Comparison of ENCODE assay signal across 35 cellular contexts in the genomic region with DNA sequence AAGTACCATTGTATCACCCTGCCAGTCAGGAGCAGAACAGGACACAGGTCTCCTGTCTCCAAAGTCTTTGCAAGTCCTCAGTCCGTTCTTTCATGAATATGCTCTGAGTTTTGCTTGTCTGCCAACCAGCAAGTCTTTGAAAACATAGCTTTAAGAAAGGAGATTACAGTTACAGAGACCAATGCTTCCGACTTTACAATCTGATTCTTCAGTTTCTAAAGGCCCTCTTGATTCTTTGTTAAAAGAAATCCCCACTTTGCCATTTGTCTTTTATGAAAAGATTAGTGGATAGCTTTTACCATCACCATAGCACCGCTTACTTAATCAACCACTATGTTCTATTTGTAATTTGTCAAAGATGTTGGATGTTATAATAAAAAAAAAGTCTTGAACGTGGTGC.
"Had no signal": no experiment of that assay in that cellular context is flagged by ENCODE, and none has a peak within 500 bp of the region (broad histone marks: within the 10 kb centered on the region; RNA-seq: fewer than 3 reads in every experiment).

No MANE protein-coding gene starts in this region.

- H3K36me3 Mint-ChIP-seq: activated CD4-positive, alpha-beta memory T cell treated with anti-CD3 and anti-CD28 coated beads for 36 hours; activated naive CD4-positive, alpha-beta T cell treated with anti-CD3 and anti-CD28 coated beads, Interleukin-2, amount 50 U/mL, for 72 hours; activated naive CD8-positive, alpha-beta T cell treated with anti-CD3 and anti-CD28 coated beads for 36 hours had no signal

- H3K27me3 Mint-ChIP-seq: activated B cell treated with CpG ODN at 0.5 μM for 24 hours; activated CD4-positive, alpha-beta memory T cell treated with anti-CD3 and anti-CD28 coated beads for 36 hours; activated CD4-positive, alpha-beta T cell treated with anti-CD3 and anti-CD28 coated beads, Interleukin-2, amount 10 ng/mL, durations not matched to agents 24 days and 14 days; activated CD8-positive, alpha-beta T cell treated with anti-CD3 and anti-CD28 coated beads for 36 hours; activated naive CD8-positive, alpha-beta T cell treated with anti-CD3 and anti-CD28 coated beads for 36 hours; activated T-helper 17 cell treated with anti-CD3 and anti-CD28 coated beads, Interleukin-2, amount 50 U/mL, for 72 hours; central memory CD8-positive, alpha-beta T cell had no signal

- H3K4me3 Mint-ChIP-seq: activated B cell treated with CpG ODN at 0.5 μM for 24 hours; activated CD4-positive, alpha-beta memory T cell treated with anti-CD3 and anti-CD28 coated beads for 36 hours; activated CD4-positive, alpha-beta T cell treated with anti-CD3 and anti-CD28 coated beads, Interleukin-2, amount 10 ng/mL, durations not matched to agents 24 days and 14 days; activated CD8-positive, alpha-beta T cell treated with anti-CD3 and anti-CD28 coated beads for 36 hours; activated naive CD4-positive, alpha-beta T cell treated with anti-CD3 and anti-CD28 coated beads for 36 hours; activated naive CD8-positive, alpha-beta T cell treated with anti-CD3 and anti-CD28 coated beads for 36 hours; activated T-cell treated with anti-CD3 and anti-CD28 coated beads, Interleukin-2, amount 50 U/mL, for 4 hours; activated T-cell treated with anti-CD3 and anti-CD28 coated beads, Interleukin-2, amount 50 U/mL, for 72 hours; activated T-helper 1 cell treated with anti-CD3 and anti-CD28 coated beads, Interleukin-12 subunit alpha, Interleukin-12 subunit beta, Interleukin-2, Interleukin-4 antibody, amounts not matched to agents 30 ng/mL and 10 ng/mL and 1 ng/mL, durations not matched to agents 14 hours and 24 hours and 36 hours; activated T-helper 17 cell treated with anti-CD3 and anti-CD28 coated beads, Interleukin-2, amount 50 U/mL, for 72 hours; central memory CD8-positive, alpha-beta T cell; T-helper 1 cell treated with Interleukin-12 subunit alpha and Interleukin-12 subunit beta and Interleukin-4 antibody, amounts not matched to agents 30 μg/mL and 1 μg/mL, for 36 hours; T-helper 2 cell treated with Interferon-gamma antibody and Interleukin-4, amounts not matched to agents 5 μg/mL and 100 μg/mL, for 36 hours had no signal

- H3K27me3 ChIP-seq: adrenal gland, body of pancreas, cardiac muscle cell had no signal

- H3K4me1 ChIP-seq: adrenal gland, body of pancreas had no signal

- H3K4me3 ChIP-seq: adrenal gland, body of pancreas, cardiac muscle cell had no signal

- H3K9me3 Mint-ChIP-seq: activated CD4-positive, alpha-beta T cell treated with anti-CD3 and anti-CD28 coated beads, Interleukin-2, amount 10 ng/mL, durations not matched to agents 24 days and 14 days; activated naive CD4-positive, alpha-beta T cell treated with anti-CD3 and anti-CD28 coated beads for 36 hours; activated naive CD8-positive, alpha-beta T cell treated with anti-CD3 and anti-CD28 coated beads for 36 hours; activated T-cell treated with anti-CD3 and anti-CD28 coated beads, Interleukin-2, amount 50 U/mL, for 4 hours had no signal

- H3K36me3 ChIP-seq: adrenal gland, cardiac muscle cell had no signal

- DNase-seq: activated B cell treated with CpG ODN at 0.5 μM for 24 hours; activated CD4-positive, alpha-beta memory T cell treated with anti-CD3 and anti-CD28 coated beads for 36 hours; activated CD4-positive, alpha-beta T cell treated with anti-CD3 and anti-CD28 coated beads for 4 hours; activated CD4-positive, alpha-beta T cell treated with anti-CD3 and anti-CD28 coated beads, Interleukin-2, amount 10 ng/mL, durations not matched to agents 24 days and 14 days; activated CD4-positive, alpha-beta T cell treated with anti-CD3 and anti-CD28 coated beads, Interleukin-2, amount 50 U/mL, for 1 hour; activated CD4-positive, alpha-beta T cell treated with anti-CD3 and anti-CD28 coated beads, Interleukin-2, amount 50 U/mL, for 4 hours; activated CD4-positive, CD25-positive, alpha-beta regulatory T cell treated with anti-CD3 and anti-CD28 coated beads, Interleukin-2, amount 50 U/mL, for 72 hours; activated CD8-positive, alpha-beta memory T cell treated with anti-CD3 and anti-CD28 coated beads, Interleukin-2, amount 50 U/mL, for 4 hours; activated CD8-positive, alpha-beta T cell treated with anti-CD3 and anti-CD28 coated beads for 36 hours; activated effector memory CD4-positive, alpha-beta T cell treated with anti-CD3 and anti-CD28 coated beads, Interleukin-2, amount 50 U/mL, for 16 hours; activated gamma-delta T cell treated with Interleukin-2 at 50 U/mL for 16 hours; activated naive CD4-positive, alpha-beta T cell; activated naive CD4-positive, alpha-beta T cell treated with anti-CD3 and anti-CD28 coated beads for 36 hours; activated naive CD4-positive, alpha-beta T cell treated with anti-CD3 and anti-CD28 coated beads, Interleukin-2, amount 50 U/mL, for 16 hours; activated naive CD8-positive, alpha-beta T cell treated with anti-CD3 and anti-CD28 coated beads for 36 hours; activated T-cell treated with anti-CD3 and anti-CD28 coated beads for 4 hours; activated T-cell treated with anti-CD3 and anti-CD28 coated beads, Interleukin-2, amount 50 U/mL, for 1 hour; activated T-cell treated with anti-CD3 and anti-CD28 coated beads, Interleukin-2, amount 50 U/mL, for 4 hours; activated T-cell treated with anti-CD3 and anti-CD28 coated beads, Interleukin-2, amount 50 U/mL, for 72 hours; adrenal gland; amniotic stem cell; aorta; body of pancreas; caudate nucleus; cerebellar nuclear complex; T-helper 1 cell; T-helper 2 cell; T-helper 9 cell had no signal

- H3K9me3 ChIP-seq: adrenal gland, body of pancreas had no signal

- H3K4me1 Mint-ChIP-seq: activated B cell treated with CpG ODN at 0.5 μM for 24 hours; activated CD4-positive, alpha-beta T cell treated with anti-CD3 and anti-CD28 coated beads, Interleukin-2, amount 10 ng/mL, durations not matched to agents 24 days and 14 days; activated naive CD8-positive, alpha-beta T cell treated with anti-CD3 and anti-CD28 coated beads for 36 hours; activated T-helper 17 cell treated with anti-CD3 and anti-CD28 coated beads, Interleukin-2, amount 50 U/mL, for 72 hours; central memory CD8-positive, alpha-beta T cell had no signal

- H3K27ac ChIP-seq: adrenal gland, body of pancreas, cardiac muscle cell had no signal

- H3K27ac Mint-ChIP-seq: activated B cell treated with CpG ODN at 0.5 μM for 24 hours; activated CD4-positive, alpha-beta memory T cell treated with anti-CD3 and anti-CD28 coated beads for 36 hours; activated CD4-positive, alpha-beta T cell treated with anti-CD3 and anti-CD28 coated beads, Interleukin-2, amount 10 ng/mL, durations not matched to agents 24 days and 14 days; activated CD8-positive, alpha-beta T cell treated with anti-CD3 and anti-CD28 coated beads for 36 hours; activated naive CD4-positive, alpha-beta T cell treated with anti-CD3 and anti-CD28 coated beads for 36 hours; activated naive CD4-positive, alpha-beta T cell treated with anti-CD3 and anti-CD28 coated beads, Interleukin-2, amount 50 U/mL, for 72 hours; activated naive CD8-positive, alpha-beta T cell treated with anti-CD3 and anti-CD28 coated beads for 36 hours; activated T-cell treated with anti-CD3 and anti-CD28 coated beads, Interleukin-2, amount 50 U/mL, for 72 hours; activated T-helper 1 cell treated with anti-CD3 and anti-CD28 coated beads, Interleukin-12 subunit alpha, Interleukin-12 subunit beta, Interleukin-2, Interleukin-4 antibody, amounts not matched to agents 30 ng/mL and 10 ng/mL and 1 ng/mL, durations not matched to agents 14 hours and 24 hours and 36 hours; activated T-helper 17 cell treated with anti-CD3 and anti-CD28 coated beads, Interleukin-2, amount 50 U/mL, for 72 hours; T-helper 1 cell treated with Interleukin-12 subunit alpha and Interleukin-12 subunit beta and Interleukin-4 antibody, amounts not matched to agents 30 μg/mL and 1 μg/mL, for 36 hours; T-helper 2 cell treated with Interferon-gamma antibody and Interleukin-4, amounts not matched to agents 5 μg/mL and 100 μg/mL, for 36 hours had no signal
